ENCODE assay signal across 8 cellular contexts in genomic region chr4:86935833-86936721, GRCh38. TPM values are rescaled to one million over a fixed set of nuclear protein-coding genes. Genes with fewer than 3 reads are reported as not detected.
DNase-seq lines count a peak whose midpoint lies in the region; ATAC-seq and TF ChIP-seq lines count a peak whose summit lies in the region.

No MANE protein-coding gene starts in this region.

- no peaks in the 10 kb centered on the region for H3K27me3 Mint-ChIP-seq in activated T-helper 17 cell treated with anti-CD3 and anti-CD28 coated beads, Interleukin-2, amount 50 U/mL, for 72 hours

- peak overlapping the region; percentile 93 for H3K27ac Mint-ChIP-seq in activated T-helper 17 cell treated with anti-CD3 and anti-CD28 coated beads, Interleukin-2, amount 50 U/mL, for 72 hours

- peaks cover 27 to 54% of the 10 kb centered on the region in 2 donors for H3K4me1 ChIP-seq in thoracic aorta (ENCODE audit: control insufficient read depth in 1 of 2, low read depth in 2 of 2)

- H3K4me1 Mint-ChIP-seq in activated T-helper 17 cell treated with anti-CD3 and anti-CD28 coated beads, Interleukin-2, amount 50 U/mL, for 72 hours, result peaks cover 33% of the 10 kb centered on the region

- ATAC-seq in GM19043 (IDR thresholded peaks at IDR 0.05; ENCODE audit: low read depth, unreplicated experiment) (peak; percentile 25), HG03280 (IDR thresholded peaks at IDR 0.05; ENCODE audit: unreplicated experiment) (peak; percentile 31), thoracic aorta (ENCODE audit: insufficient number of reproducible peaks, low FRiP score, low read depth) (peak; percentile 25)
- peak; percentile 68 for ATAC-seq in activated T-helper 17 cell treated with anti-CD3 and anti-CD28 coated beads, Interleukin-2, amount 50 U/mL, for 72 hours (replicated peaks)

- H3K9me3 ChIP-seq in thoracic aorta, result no peaks in the 10 kb centered on the region

- H3K4me3 ChIP-seq in foreskin fibroblast (ENCODE audit: low read depth in 1 of 2, low read length in 2 of 2), result peak overlapping the region; percentile 64 to 83
- H3K4me3 ChIP-seq in thoracic aorta, result peak overlapping the region; percentile 92

- H3K36me3 Mint-ChIP-seq in activated T-helper 17 cell treated with anti-CD3 and anti-CD28 coated beads, Interleukin-2, amount 50 U/mL, for 72 hours (ENCODE audit: low read depth), result peaks cover 33% of the 10 kb centered on the region

- peaks cover 5% of the 10 kb centered on the region for H3K36me3 ChIP-seq in thoracic aorta

- H3K27ac ChIP-seq in thoracic aorta, result peak overlapping the region; percentile 95

- H3K27me3 ChIP-seq in thoracic aorta (replicated peaks; ENCODE audit: insufficient read depth), result no peaks in the 10 kb centered on the region

- no peaks in the 10 kb centered on the region for H3K9me3 Mint-ChIP-seq in activated T-helper 17 cell treated with anti-CD3 and anti-CD28 coated beads, Interleukin-2, amount 50 U/mL, for 72 hours

- peak overlapping the region; percentile 93 for H3K4me3 Mint-ChIP-seq in activated T-helper 17 cell treated with anti-CD3 and anti-CD28 coated beads, Interleukin-2, amount 50 U/mL, for 72 hours

- TF ChIP-seq CTCF in foreskin fibroblast (IDR thresholded peaks at IDR 0.05; ENCODE audit: low read depth, low read length) (no peak), thoracic aorta (IDR thresholded peaks at IDR 0.05) (no peak)

- DNase-seq in AG20443 (ENCODE audit: low spot score), result peak; percentile 76
- peak; percentile 93 for DNase-seq in RKO (ENCODE audit: low spot score)
- peak; percentile 63 to 81 for DNase-seq in foreskin fibroblast
- DNase-seq in nucleus accumbens (lab: John Stamatoyannopoulos, UW), result peak in 29 of 56 donors; percentile 3 to 74 (median 22)
- no peak for DNase-seq in thoracic aorta (ENCODE audit: low spot score)

RNA-seq across cellular contexts. Expression of gene AFF1, which starts 1.3 kb away (rescaled TPM):
- total RNA-seq in activated T-helper 17 cell treated with anti-CD3 and anti-CD28 coated beads, Interleukin-2, amount 50 U/mL, for 72 hours, result 10 to 100 TPM; 64.2 to 80.5 TPM
- total RNA-seq in thoracic aorta, result 10 to 100 TPM; 51.9 to 93.2 TPM

RNA-seq across cellular contexts. Expression of gene C4orf36, which starts 43.9 kb away (rescaled TPM):
- total RNA-seq in activated T-helper 17 cell treated with anti-CD3 and anti-CD28 coated beads, Interleukin-2, amount 50 U/mL, for 72 hours, result not detected
- not detected for total RNA-seq in thoracic aorta
